ENCODE assay signal across 7 cellular contexts in the genomic region with DNA sequence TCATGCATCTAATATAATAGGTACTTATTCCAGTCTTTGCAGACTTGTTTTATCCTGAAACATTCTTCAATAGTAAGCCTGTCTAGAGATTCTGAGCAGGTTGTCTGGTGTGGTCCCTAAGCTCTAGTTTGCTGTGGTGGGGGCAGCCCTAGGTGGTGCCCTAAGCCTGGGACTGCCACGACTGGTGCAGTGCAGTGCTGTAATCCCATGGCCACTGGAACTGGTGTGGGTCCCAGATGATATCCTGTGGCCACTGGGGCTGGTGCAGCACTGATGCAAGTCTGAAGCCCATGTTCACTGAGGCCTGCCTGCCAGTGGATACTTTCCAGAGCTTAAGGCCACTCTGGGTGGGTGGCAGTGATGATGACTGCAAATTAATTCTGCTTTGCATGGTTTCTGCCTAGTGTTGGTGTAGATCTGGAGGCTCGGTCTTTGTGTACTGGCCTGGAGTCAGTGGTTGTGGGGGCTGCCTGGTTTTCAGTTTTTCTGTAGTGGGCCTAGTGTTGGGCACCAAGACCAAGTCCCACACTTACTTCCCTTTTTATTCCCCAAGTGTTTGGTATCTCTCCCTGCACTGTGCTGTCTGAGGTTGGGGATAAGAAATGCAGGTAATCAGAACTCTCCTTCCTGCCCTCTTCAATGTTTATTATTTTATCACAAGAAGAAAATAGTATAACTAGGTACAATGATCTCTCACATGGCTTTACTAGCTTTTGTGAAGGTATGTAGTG. TPM values are rescaled to one million over a fixed set of nuclear protein-coding genes. Genes with fewer than 3 reads are reported as not detected.
"Had no signal": no experiment of that assay in that cellular context is flagged by ENCODE, and none has a peak within 500 bp of the region (broad histone marks: within the 10 kb centered on the region; RNA-seq: fewer than 3 reads in every experiment).

No MANE protein-coding gene starts in this region.

RNA-seq across cellular contexts. Expression of gene OR2G6, which starts 7.4 kb away (rescaled TPM):
- total RNA-seq: GM23248, H4, H7, HepG2, HFFc6, HT1080 had no signal
- polyA plus RNA-seq: GM23248, HepG2, IgD-negative memory B cell had no signal

RNA-seq across cellular contexts. Expression of gene OR2T5, which starts 12.1 kb away (rescaled TPM):
- total RNA-seq: GM23248, H4, H7, HepG2, HFFc6, HT1080 had no signal
- polyA plus RNA-seq: GM23248, HepG2 had no signal

RNA-seq across cellular contexts. Expression of gene OR2T3, which starts 27.3 kb away (rescaled TPM):
- total RNA-seq: GM23248, H4, H7, HepG2, HFFc6, HT1080 had no signal
- polyA plus RNA-seq: GM23248, HepG2, IgD-negative memory B cell had no signal

RNA-seq across cellular contexts. Expression of gene OR2T2, which starts 55.0 kb away (rescaled TPM):
- total RNA-seq: GM23248, H4, H7, HepG2, HFFc6, HT1080 had no signal
- polyA plus RNA-seq: GM23248, HepG2, IgD-negative memory B cell had no signal
